ENCODE assay signal across 29 cellular contexts in genomic region chr5:112967520-112968083, GRCh38.
"Had no signal": no experiment of that assay in that cellular context is flagged by ENCODE, and none has a peak within 500 bp of the region (broad histone marks: within the 10 kb centered on the region; RNA-seq: fewer than 3 reads in every experiment).

No MANE protein-coding gene starts in this region.

- H3K36me3 ChIP-seq: ascending aorta, Peyer's patch, SJSA1 had no signal

- ATAC-seq: activated CD8-positive, alpha-beta T cell treated with anti-CD3 and anti-CD28 coated beads, Interleukin-2, amount 10 ng/mL, durations not matched to agents 7 days and 5 days; activated naive CD4-positive, alpha-beta T cell treated with anti-CD3 and anti-CD28 coated beads, Interleukin-2, amount 50 U/mL, for 72 hours; activated naive CD8-positive, alpha-beta T cell treated with anti-CD3 and anti-CD28 coated beads, Interleukin-2, amount 50 U/mL, for 24 hours; body of pancreas; SK-N-SH treated with all-trans-retinoic acid at 6 μM for 48 hours; WTC11 had no signal

- H3K9me3 ChIP-seq: ascending aorta, body of pancreas, Peyer's patch, SJSA1 had no signal

- H3K4me3 ChIP-seq: ascending aorta, body of pancreas, Peyer's patch, SJSA1 had no signal

- H3K36me3 Mint-ChIP-seq: activated naive CD4-positive, alpha-beta T cell treated with anti-CD3 and anti-CD28 coated beads, Interleukin-2, amount 50 U/mL, for 72 hours; WTC11 had no signal

- H3K4me3 Mint-ChIP-seq: activated CD8-positive, alpha-beta T cell treated with anti-CD3 and anti-CD28 coated beads, Interleukin-2, amount 10 ng/mL, durations not matched to agents 7 days and 5 days; activated naive CD8-positive, alpha-beta T cell treated with anti-CD3 and anti-CD28 coated beads, Interleukin-2, amount 50 U/mL, for 24 hours; activated T-cell treated with anti-CD3 and anti-CD28 coated beads, Interleukin-2, amount 50 U/mL, for 24 hours; activated T-helper 1 cell treated with anti-CD3 and anti-CD28 coated beads, Interleukin-12 subunit alpha, Interleukin-12 subunit beta, Interleukin-2, Interleukin-4 antibody, amounts not matched to agents 30 ng/mL and 10 ng/mL and 1 ng/mL, durations not matched to agents 14 hours and 24 hours and 36 hours; central memory CD8-positive, alpha-beta T cell; T-helper 1 cell treated with Interleukin-12 subunit alpha and Interleukin-12 subunit beta and Interleukin-4 antibody, amounts not matched to agents 30 μg/mL and 1 μg/mL, for 36 hours; WTC11 had no signal

- H3K27me3 ChIP-seq: ascending aorta, body of pancreas, Peyer's patch, SJSA1 had no signal

- H3K27me3 Mint-ChIP-seq: activated naive CD8-positive, alpha-beta T cell treated with anti-CD3 and anti-CD28 coated beads, Interleukin-2, amount 50 U/mL, for 24 hours; activated T-cell treated with anti-CD3 and anti-CD28 coated beads, Interleukin-2, amount 50 U/mL, for 24 hours; central memory CD8-positive, alpha-beta T cell had no signal

- DNase-seq: activated CD4-positive, alpha-beta T cell treated with anti-CD3 and anti-CD28 coated beads for 48 hours; activated CD4-positive, alpha-beta T cell treated with anti-CD3 and anti-CD28 coated beads, Interleukin-2, amount 50 U/mL, for 4 hours; activated CD4-positive, CD25-positive, alpha-beta regulatory T cell treated with anti-CD3 and anti-CD28 coated beads, Interleukin-2, amount 50 U/mL, for 72 hours; activated CD8-positive, alpha-beta T cell treated with anti-CD3 and anti-CD28 coated beads, Interleukin-2, amount 10 ng/mL, durations not matched to agents 7 days and 5 days; activated effector memory CD4-positive, alpha-beta T cell treated with anti-CD3 and anti-CD28 coated beads, Interleukin-2, amount 50 U/mL, for 16 hours; activated naive CD4-positive, alpha-beta T cell treated with Interleukin-2 at 50 U/mL for 16 hours; activated naive CD8-positive, alpha-beta T cell treated with anti-CD3 and anti-CD28 coated beads, Interleukin-2, amount 50 U/mL, for 24 hours; activated T-cell treated with anti-CD3 and anti-CD28 coated beads, Interleukin-2, amount 50 U/mL, for 24 hours; amniotic stem cell; body of pancreas; MM.1S; NCI-H1105; NCI-H146; NCI-H187 treated with DMSO at 0.1 percent for 48 hours; NCI-H2081 treated with DMSO at 0.1 percent for 48 hours; NCI-H446; NCI-H524; Peyer's patch; Right ventricle myocardium superior; T-helper 9 cell had no signal

- H3K27ac ChIP-seq: ascending aorta, body of pancreas, Peyer's patch, RWPE1 had no signal

- H3K9me3 Mint-ChIP-seq: activated naive CD4-positive, alpha-beta T cell treated with anti-CD3 and anti-CD28 coated beads, Interleukin-2, amount 50 U/mL, for 72 hours; activated naive CD8-positive, alpha-beta T cell treated with anti-CD3 and anti-CD28 coated beads, Interleukin-2, amount 50 U/mL, for 24 hours; activated T-cell treated with anti-CD3 and anti-CD28 coated beads, Interleukin-2, amount 50 U/mL, for 24 hours; activated T-helper 1 cell treated with anti-CD3 and anti-CD28 coated beads, Interleukin-12 subunit alpha, Interleukin-12 subunit beta, Interleukin-2, Interleukin-4 antibody, amounts not matched to agents 30 ng/mL and 10 ng/mL and 1 ng/mL, durations not matched to agents 14 hours and 24 hours and 36 hours; central memory CD8-positive, alpha-beta T cell; T-helper 1 cell treated with Interleukin-12 subunit alpha and Interleukin-12 subunit beta and Interleukin-4 antibody, amounts not matched to agents 30 μg/mL and 1 μg/mL, for 36 hours; WTC11 had no signal

- H3K27ac Mint-ChIP-seq: activated CD8-positive, alpha-beta T cell treated with anti-CD3 and anti-CD28 coated beads, Interleukin-2, amount 10 ng/mL, durations not matched to agents 7 days and 5 days; activated naive CD4-positive, alpha-beta T cell treated with anti-CD3 and anti-CD28 coated beads, Interleukin-2, amount 50 U/mL, for 72 hours; activated naive CD8-positive, alpha-beta T cell treated with anti-CD3 and anti-CD28 coated beads, Interleukin-2, amount 50 U/mL, for 24 hours; activated T-cell treated with anti-CD3 and anti-CD28 coated beads, Interleukin-2, amount 50 U/mL, for 24 hours; T-helper 1 cell treated with Interleukin-12 subunit alpha and Interleukin-12 subunit beta and Interleukin-4 antibody, amounts not matched to agents 30 μg/mL and 1 μg/mL, for 36 hours had no signal

- H3K4me1 ChIP-seq: body of pancreas, Peyer's patch had no signal
